In genomic region chr5:1660037-1660400, GRCh38 we compare ENCODE assay signal across 2 cellular contexts.
TF ChIP-seq lines count a peak whose summit lies in the region.

No MANE protein-coding gene starts in this region.

TF ChIP-seq in GM12891, 5 proteins besides CTCF, POLR2A, EP300 and RAD21:
- TF ChIP-seq POLR2AphosphoS5 (IDR thresholded peaks at IDR 0.05; ENCODE audit: low read depth, low read length): no peak
- TF ChIP-seq POU2F2 (IDR thresholded peaks at IDR 0.05; ENCODE audit: low read depth, low read length): no peak
- no peak for TF ChIP-seq PAX5 (IDR thresholded peaks at IDR 0.05; ENCODE audit: insufficient read depth, low read length, severe bottlenecking)
- no peak for TF ChIP-seq TAF1 (IDR thresholded peaks at IDR 0.05; ENCODE audit: low read depth, low read length)
- no peak for TF ChIP-seq SPI1 (IDR thresholded peaks at IDR 0.05; ENCODE audit: low read depth, low read length)

TF ChIP-seq in H1, 55 proteins besides CTCF, POLR2A, EP300 and RAD21:
- TF ChIP-seq JUN (IDR thresholded peaks at IDR 0.05; ENCODE audit: low read depth, low read length) (no peak), CHD2 (IDR thresholded peaks at IDR 0.05; ENCODE audit: low read length) (no peak), ATF3 (IDR thresholded peaks at IDR 0.05; ENCODE audit: insufficient read depth, low read depth, low read length) (no peak), RXRA (IDR thresholded peaks at IDR 0.05; ENCODE audit: insufficient read depth, low read depth, low read length) (no peak), RBBP5 (IDR thresholded peaks at IDR 0.05; ENCODE audit: borderline replicate concordance, low read depth, low read length) (no peak), POLR2AphosphoS5 (IDR thresholded peaks at IDR 0.05; ENCODE audit: low read depth, low read length) (no peak), KDM4A (IDR thresholded peaks at IDR 0.05; ENCODE audit: low read depth, low read length, severe bottlenecking) (no peak), TAF1 (IDR thresholded peaks at IDR 0.05; ENCODE audit: low read depth, low read length) (no peak), EGR1 (IDR thresholded peaks at IDR 0.05; ENCODE audit: borderline replicate concordance, low read depth, low read length) (no peak), SUZ12 (IDR thresholded peaks at IDR 0.05; ENCODE audit: low read length) (no peak), TCF12 (IDR thresholded peaks at IDR 0.05; ENCODE audit: low read depth, low read length) (no peak), YY1 (IDR thresholded peaks at IDR 0.05; ENCODE audit: low read depth, low read length) (no peak), BCL11A (IDR thresholded peaks at IDR 0.05; ENCODE audit: low read depth in 2 of 2, low read length in 2 of 2) (no peak), TAF7 (optimal IDR thresholded peaks at IDR 0.05; ENCODE audit: borderline replicate concordance, low read depth, low read length) (no peak), RFX5 (IDR thresholded peaks at IDR 0.05; ENCODE audit: borderline replicate concordance, low read depth, low read length) (no peak), SIN3A (conservative IDR thresholded peaks at IDR 0.05 in 1 of 2, IDR thresholded peaks at IDR 0.05 in 1 of 2; ENCODE audit: low read depth in 1 of 2, low read length in 2 of 2) (no peak), ZNF274 (IDR thresholded peaks at IDR 0.05; ENCODE audit: borderline replicate concordance, extremely low read depth, low read length) (no peak), CBX8 (IDR thresholded peaks at IDR 0.05; ENCODE audit: borderline replicate concordance, low read depth, low read length) (no peak)
